ENCODE assay signal across 9 cellular contexts in genomic region chr6:144351741-144352140, GRCh38.
A peak's percentile ranks its signal among the peaks of the same experiment; 100 is the strongest.
DNase-seq lines count a peak whose midpoint lies in the region; ATAC-seq and TF ChIP-seq lines count a peak whose summit lies in the region.
"Had no signal": no experiment of that assay in that cellular context is flagged by ENCODE, and none has a peak within 500 bp of the region (broad histone marks: within the 10 kb centered on the region; RNA-seq: fewer than 3 reads in every experiment).

No MANE protein-coding gene starts in this region.

- H3K27me3 ChIP-seq in right lobe of liver (no peaks in the 10 kb centered on the region), tibial nerve (no peaks in the 10 kb centered on the region)

- H3K9me3 ChIP-seq in right lobe of liver (no peaks in the 10 kb centered on the region), tibial nerve (no peaks in the 10 kb centered on the region)

- no peak for ATAC-seq in activated T-cell treated with anti-CD3 and anti-CD28 coated beads, Interleukin-2, amount 50 U/mL, for 4 hours
- ATAC-seq in activated naive CD8-positive, alpha-beta T cell treated with anti-CD3 and anti-CD28 coated beads, Interleukin-2, amount 50 U/mL, for 24 hours = peak; percentile 8
- no peak for ATAC-seq in right lobe of liver
- ATAC-seq in HG03280 (IDR thresholded peaks at IDR 0.05; ENCODE audit: unreplicated experiment) = no peak
- ATAC-seq in GM19397 (IDR thresholded peaks at IDR 0.05; ENCODE audit: unreplicated experiment) = no peak
- no peak for ATAC-seq in GM19328 (IDR thresholded peaks at IDR 0.05; ENCODE audit: unreplicated experiment)
- ATAC-seq: HCT116 had no signal

- H3K36me3 Mint-ChIP-seq in activated T-cell treated with anti-CD3 and anti-CD28 coated beads, Interleukin-2, amount 50 U/mL, for 4 hours (ENCODE audit: insufficient read depth) = peaks cover 11% of the 10 kb centered on the region
- H3K36me3 Mint-ChIP-seq in activated naive CD8-positive, alpha-beta T cell treated with anti-CD3 and anti-CD28 coated beads, Interleukin-2, amount 50 U/mL, for 24 hours (ENCODE audit: low read depth) = peaks cover 10% of the 10 kb centered on the region

- H3K4me3 Mint-ChIP-seq in activated T-cell treated with anti-CD3 and anti-CD28 coated beads, Interleukin-2, amount 50 U/mL, for 4 hours = peak overlapping the region; percentile 67
- peak overlapping the region; percentile 74 for H3K4me3 Mint-ChIP-seq in activated naive CD8-positive, alpha-beta T cell treated with anti-CD3 and anti-CD28 coated beads, Interleukin-2, amount 50 U/mL, for 24 hours

- peaks cover 3% of the 10 kb centered on the region for H3K9me3 Mint-ChIP-seq in activated T-cell treated with anti-CD3 and anti-CD28 coated beads, Interleukin-2, amount 50 U/mL, for 4 hours
- peaks cover 4% of the 10 kb centered on the region for H3K9me3 Mint-ChIP-seq in activated naive CD8-positive, alpha-beta T cell treated with anti-CD3 and anti-CD28 coated beads, Interleukin-2, amount 50 U/mL, for 24 hours

- H3K4me1 ChIP-seq in right lobe of liver = peaks cover 0 to 21% (median 0%) of the 10 kb centered on the region in 4 donors
- peaks cover 0 to 72% (median 40%) of the 10 kb centered on the region in 4 donors for H3K4me1 ChIP-seq in tibial nerve

- no peaks in the 10 kb centered on the region for H3K27me3 Mint-ChIP-seq in activated T-cell treated with anti-CD3 and anti-CD28 coated beads, Interleukin-2, amount 50 U/mL, for 4 hours (ENCODE audit: low read depth)
- no peaks in the 10 kb centered on the region for H3K27me3 Mint-ChIP-seq in activated naive CD8-positive, alpha-beta T cell treated with anti-CD3 and anti-CD28 coated beads, Interleukin-2, amount 50 U/mL, for 24 hours

- no peak for DNase-seq in activated T-cell treated with anti-CD3 and anti-CD28 coated beads, Interleukin-2, amount 50 U/mL, for 4 hours
- no peak for DNase-seq in activated T-cell treated with anti-CD3 and anti-CD28 coated beads for 4 hours
- DNase-seq in activated naive CD8-positive, alpha-beta T cell treated with anti-CD3 and anti-CD28 coated beads, Interleukin-2, amount 50 U/mL, for 24 hours = no peak
- no peak for DNase-seq in right lobe of liver
- no peak for DNase-seq in tibial nerve (ENCODE audit: low spot score in 2 of 2)

- intact Hi-C loops in right lobe of liver (cut with DNase I) = no loop called here

- H3K36me3 ChIP-seq in right lobe of liver (no peaks in the 10 kb centered on the region), tibial nerve (no peaks in the 10 kb centered on the region)

- no peak for TF ChIP-seq EP300 in tibial nerve (IDR thresholded peaks at IDR 0.05)

- 74% methylated on average over 3 of the region's 5 CpGs for WGBS in right lobe of liver (ENCODE audit: insufficient coverage, low coverage, low lambda C conversion rate, missing lambda C conversion rate)
- WGBS in tibial nerve, 2 donors = 60 to 62% methylated on average over 5 of the region's 5 CpGs

- TF ChIP-seq POLR2A in right lobe of liver (IDR thresholded peaks at IDR 0.05) (no peak), tibial nerve (IDR thresholded peaks at IDR 0.05) (no peak)

- H3K4me3 ChIP-seq in right lobe of liver (no peak overlapping the region), tibial nerve (no peak overlapping the region)

- H3K27ac ChIP-seq in right lobe of liver = peak overlapping the region in 2 of 3 donors; percentile 8 to 58
- peak overlapping the region in 3 of 4 donors; percentile 18 to 76 (median 46) for H3K27ac ChIP-seq in tibial nerve

- peaks cover 87% of the 10 kb centered on the region for H3K4me1 Mint-ChIP-seq in activated T-cell treated with anti-CD3 and anti-CD28 coated beads, Interleukin-2, amount 50 U/mL, for 4 hours (ENCODE audit: low read depth)
- peaks cover 89% of the 10 kb centered on the region for H3K4me1 Mint-ChIP-seq in activated naive CD8-positive, alpha-beta T cell treated with anti-CD3 and anti-CD28 coated beads, Interleukin-2, amount 50 U/mL, for 24 hours

- peak overlapping the region; percentile 86 for H3K27ac Mint-ChIP-seq in activated naive CD8-positive, alpha-beta T cell treated with anti-CD3 and anti-CD28 coated beads, Interleukin-2, amount 50 U/mL, for 24 hours

- TF ChIP-seq CTCF in right lobe of liver (IDR thresholded peaks at IDR 0.05) (no peak), tibial nerve (IDR thresholded peaks at IDR 0.05) (no peak)
